Comparison of ENCODE assay signal across 1 cellular context in the genomic region with DNA sequence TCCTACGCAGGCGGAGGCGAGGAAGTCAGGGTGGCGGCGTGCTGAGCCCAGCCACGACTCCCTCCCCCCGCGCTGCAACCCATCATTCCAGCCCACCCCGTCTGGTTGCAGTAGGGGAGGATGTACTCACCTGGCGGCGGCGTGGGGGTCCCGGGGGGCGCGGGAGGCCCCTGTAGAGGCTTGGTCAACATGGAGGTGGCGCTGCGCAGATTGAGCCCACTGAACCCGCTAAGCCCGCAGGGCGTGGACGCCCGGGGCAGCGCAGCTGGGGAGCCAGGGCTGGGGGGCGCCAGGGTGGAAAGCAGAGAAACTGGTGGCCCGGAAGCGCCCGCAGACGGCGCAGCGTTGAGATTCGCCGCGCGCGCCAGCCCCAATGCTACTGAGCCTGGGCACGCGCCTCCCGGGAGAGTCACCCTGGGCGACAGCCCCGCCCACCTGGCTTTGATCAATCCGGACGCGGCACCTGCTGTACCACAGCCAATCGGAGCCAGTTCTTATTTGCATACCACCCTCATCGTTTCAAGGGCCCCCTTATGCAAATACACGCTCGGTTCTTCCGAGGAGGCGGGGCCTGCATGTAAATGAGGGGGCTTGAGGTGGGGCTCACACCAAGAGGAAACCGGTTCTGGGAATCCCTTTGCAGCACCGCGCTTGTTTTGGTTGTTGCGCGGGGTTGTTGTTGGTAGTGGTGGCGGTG.
A peak's percentile ranks its signal among the peaks of the same experiment; 100 is the strongest.
TF ChIP-seq lines count a peak whose summit lies in the region.

A gene (minus strand): TSS at position 381 of the 697 bp plus-strand sequence. CDS start 190 bp downstream, at position 191.

TF ChIP-seq in K562, 482 proteins besides CTCF, POLR2A, EP300 and RAD21 (continued from another document and continues in another):
- TF ChIP-seq, protein P1, sequence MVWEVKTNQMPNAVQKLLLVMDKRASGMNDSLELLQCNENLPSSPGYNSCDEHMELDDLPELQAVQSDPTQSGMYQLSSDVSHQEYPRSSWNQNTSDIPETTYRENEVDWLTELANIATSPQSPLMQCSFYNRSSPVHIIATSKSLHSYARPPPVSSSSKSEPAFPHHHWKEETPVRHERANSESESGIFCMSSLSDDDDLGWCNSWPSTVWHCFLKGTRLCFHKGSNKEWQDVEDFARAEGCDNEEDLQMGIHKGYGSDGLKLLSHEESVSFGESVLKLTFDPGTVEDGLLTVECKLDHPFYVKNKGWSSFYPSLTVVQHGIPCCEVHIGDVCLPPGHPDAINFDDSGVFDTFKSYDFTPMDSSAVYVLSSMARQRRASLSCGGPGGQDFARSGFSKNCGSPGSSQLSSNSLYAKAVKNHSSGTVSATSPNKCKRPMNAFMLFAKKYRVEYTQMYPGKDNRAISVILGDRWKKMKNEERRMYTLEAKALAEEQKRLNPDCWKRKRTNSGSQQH (CRISPR knock-in tag; IDR thresholded peaks at IDR 0.05): no peak
- TF ChIP-seq KAT7 (CRISPR knock-in tag; IDR thresholded peaks at IDR 0.05; ENCODE audit: borderline replicate concordance) (no peak), XRCC3 (IDR thresholded peaks at IDR 0.05) (no peak), RBM15 (IDR thresholded peaks at IDR 0.05; ENCODE audit: insufficient read depth, low read length) (no peak), CBX2 (IDR thresholded peaks at IDR 0.05; ENCODE audit: insufficient read depth, low read length, poor library complexity, severe bottlenecking) (no peak), NR3C1 (CRISPR knock-in tag; IDR thresholded peaks at IDR 0.05) (0 out of 2 replicates have a peak, but pooled peaks have one; percentile 66), HDAC3 (IDR thresholded peaks at IDR 0.05; ENCODE audit: borderline replicate concordance, partially characterized antibody) (no peak), MBD2 (IDR thresholded peaks at IDR 0.05; ENCODE audit: borderline replicate concordance, low read depth) (0 out of 2 replicates have a peak, but pooled peaks have one; percentile 17), LCOR (CRISPR knock-in tag; IDR thresholded peaks at IDR 0.05) (no peak; the same call in 1 of the 2 replicates), JUND (IDR thresholded peaks at IDR 0.05; ENCODE audit: borderline replicate concordance, low read depth, low read length) (no peak), JUND (tag; IDR thresholded peaks at IDR 0.05; ENCODE audit: borderline replicate concordance, low read depth, low read length) (peak; percentile 28; the same call in 1 of the 3 replicates), ZNF445 (CRISPR knock-in tag; IDR thresholded peaks at IDR 0.05; ENCODE audit: low read depth) (no peak), NFYB (IDR thresholded peaks at IDR 0.05; ENCODE audit: extremely low read depth, insufficient read length) (peak; percentile 49), XRCC5 (IDR thresholded peaks at IDR 0.05; ENCODE audit: low read depth, low read length) (no peak), ELF1 (tag; IDR thresholded peaks at IDR 0.05) (peak; percentile 57; the same call in 1 of the 2 replicates), MYNN (IDR thresholded peaks at IDR 0.05) (peak; percentile 50; the same call in 1 of the 2 replicates), MYNN (CRISPR knock-in tag; IDR thresholded peaks at IDR 0.05) (no peak), MIER1 (IDR thresholded peaks at IDR 0.05; ENCODE audit: low read depth) (peak; percentile 70; the same call in 1 of the 2 replicates), KDM4B (IDR thresholded peaks at IDR 0.05; ENCODE audit: borderline replicate concordance in 2 of 2, low read depth in 1 of 2) (no peak), ZNF184 (CRISPR knock-in tag; IDR thresholded peaks at IDR 0.05) (no peak), ETV6 (IDR thresholded peaks at IDR 0.05; ENCODE audit: borderline replicate concordance in 1 of 2, low read depth in 2 of 2, low read length in 1 of 2) (no peak), ETV6 (CRISPR knock-in tag; IDR thresholded peaks at IDR 0.05; ENCODE audit: borderline replicate concordance) (no peak), PTTG1 (tag; IDR thresholded peaks at IDR 0.05; ENCODE audit: low read depth) (no peak), BRCA1 (IDR thresholded peaks at IDR 0.05) (no peak), BRCA1 (CRISPR knock-in tag; IDR thresholded peaks at IDR 0.05) (no peak), HNRNPH1 (optimal IDR thresholded peaks at IDR 0.05; ENCODE audit: low read depth, low read length) (no peak), ZNF778 (CRISPR knock-in tag; IDR thresholded peaks at IDR 0.05) (no peak), TRIM24 (IDR thresholded peaks at IDR 0.05) (no peak), HMG20A (CRISPR knock-in tag; conservative IDR thresholded peaks at IDR 0.05) (no peak), POLR3A (IDR thresholded peaks at IDR 0.05; ENCODE audit: borderline replicate concordance, extremely low read depth, insufficient read depth, insufficient read length) (no peak), RBM17 (IDR thresholded peaks at IDR 0.05; ENCODE audit: borderline replicate concordance, low read depth, low read length) (no peak), MAZ (CRISPR knock-in tag; conservative IDR thresholded peaks at IDR 0.05 in 1 of 2, IDR thresholded peaks at IDR 0.05 in 1 of 2) (peak in 1 of 2 experiments; percentile 55; a peak in 1 of 4 replicates), MEIS2 (IDR thresholded peaks at IDR 0.05; ENCODE audit: partially characterized antibody) (peak; percentile 5), ZKSCAN3 (CRISPR knock-in tag; IDR thresholded peaks at IDR 0.05) (no peak), ZKSCAN1 (IDR thresholded peaks at IDR 0.05; ENCODE audit: low read depth, low read length) (no peak), TEAD4 (IDR thresholded peaks at IDR 0.05; ENCODE audit: low read length) (no peak), TEAD4 (CRISPR knock-in tag; IDR thresholded peaks at IDR 0.05; ENCODE audit: borderline replicate concordance) (no peak), NFIX (CRISPR knock-in tag; IDR thresholded peaks at IDR 0.05; ENCODE audit: low read depth) (no peak), ZNF780A (CRISPR knock-in tag; IDR thresholded peaks at IDR 0.05) (no peak)
- TF ChIP-seq, protein P2, sequence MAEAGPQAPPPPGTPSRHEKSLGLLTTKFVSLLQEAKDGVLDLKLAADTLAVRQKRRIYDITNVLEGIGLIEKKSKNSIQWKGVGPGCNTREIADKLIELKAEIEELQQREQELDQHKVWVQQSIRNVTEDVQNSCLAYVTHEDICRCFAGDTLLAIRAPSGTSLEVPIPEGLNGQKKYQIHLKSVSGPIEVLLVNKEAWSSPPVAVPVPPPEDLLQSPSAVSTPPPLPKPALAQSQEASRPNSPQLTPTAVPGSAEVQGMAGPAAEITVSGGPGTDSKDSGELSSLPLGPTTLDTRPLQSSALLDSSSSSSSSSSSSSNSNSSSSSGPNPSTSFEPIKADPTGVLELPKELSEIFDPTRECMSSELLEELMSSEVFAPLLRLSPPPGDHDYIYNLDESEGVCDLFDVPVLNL (CRISPR knock-in tag; IDR thresholded peaks at IDR 0.05; ENCODE audit: low read depth): no peak
- TF ChIP-seq, protein P3, sequence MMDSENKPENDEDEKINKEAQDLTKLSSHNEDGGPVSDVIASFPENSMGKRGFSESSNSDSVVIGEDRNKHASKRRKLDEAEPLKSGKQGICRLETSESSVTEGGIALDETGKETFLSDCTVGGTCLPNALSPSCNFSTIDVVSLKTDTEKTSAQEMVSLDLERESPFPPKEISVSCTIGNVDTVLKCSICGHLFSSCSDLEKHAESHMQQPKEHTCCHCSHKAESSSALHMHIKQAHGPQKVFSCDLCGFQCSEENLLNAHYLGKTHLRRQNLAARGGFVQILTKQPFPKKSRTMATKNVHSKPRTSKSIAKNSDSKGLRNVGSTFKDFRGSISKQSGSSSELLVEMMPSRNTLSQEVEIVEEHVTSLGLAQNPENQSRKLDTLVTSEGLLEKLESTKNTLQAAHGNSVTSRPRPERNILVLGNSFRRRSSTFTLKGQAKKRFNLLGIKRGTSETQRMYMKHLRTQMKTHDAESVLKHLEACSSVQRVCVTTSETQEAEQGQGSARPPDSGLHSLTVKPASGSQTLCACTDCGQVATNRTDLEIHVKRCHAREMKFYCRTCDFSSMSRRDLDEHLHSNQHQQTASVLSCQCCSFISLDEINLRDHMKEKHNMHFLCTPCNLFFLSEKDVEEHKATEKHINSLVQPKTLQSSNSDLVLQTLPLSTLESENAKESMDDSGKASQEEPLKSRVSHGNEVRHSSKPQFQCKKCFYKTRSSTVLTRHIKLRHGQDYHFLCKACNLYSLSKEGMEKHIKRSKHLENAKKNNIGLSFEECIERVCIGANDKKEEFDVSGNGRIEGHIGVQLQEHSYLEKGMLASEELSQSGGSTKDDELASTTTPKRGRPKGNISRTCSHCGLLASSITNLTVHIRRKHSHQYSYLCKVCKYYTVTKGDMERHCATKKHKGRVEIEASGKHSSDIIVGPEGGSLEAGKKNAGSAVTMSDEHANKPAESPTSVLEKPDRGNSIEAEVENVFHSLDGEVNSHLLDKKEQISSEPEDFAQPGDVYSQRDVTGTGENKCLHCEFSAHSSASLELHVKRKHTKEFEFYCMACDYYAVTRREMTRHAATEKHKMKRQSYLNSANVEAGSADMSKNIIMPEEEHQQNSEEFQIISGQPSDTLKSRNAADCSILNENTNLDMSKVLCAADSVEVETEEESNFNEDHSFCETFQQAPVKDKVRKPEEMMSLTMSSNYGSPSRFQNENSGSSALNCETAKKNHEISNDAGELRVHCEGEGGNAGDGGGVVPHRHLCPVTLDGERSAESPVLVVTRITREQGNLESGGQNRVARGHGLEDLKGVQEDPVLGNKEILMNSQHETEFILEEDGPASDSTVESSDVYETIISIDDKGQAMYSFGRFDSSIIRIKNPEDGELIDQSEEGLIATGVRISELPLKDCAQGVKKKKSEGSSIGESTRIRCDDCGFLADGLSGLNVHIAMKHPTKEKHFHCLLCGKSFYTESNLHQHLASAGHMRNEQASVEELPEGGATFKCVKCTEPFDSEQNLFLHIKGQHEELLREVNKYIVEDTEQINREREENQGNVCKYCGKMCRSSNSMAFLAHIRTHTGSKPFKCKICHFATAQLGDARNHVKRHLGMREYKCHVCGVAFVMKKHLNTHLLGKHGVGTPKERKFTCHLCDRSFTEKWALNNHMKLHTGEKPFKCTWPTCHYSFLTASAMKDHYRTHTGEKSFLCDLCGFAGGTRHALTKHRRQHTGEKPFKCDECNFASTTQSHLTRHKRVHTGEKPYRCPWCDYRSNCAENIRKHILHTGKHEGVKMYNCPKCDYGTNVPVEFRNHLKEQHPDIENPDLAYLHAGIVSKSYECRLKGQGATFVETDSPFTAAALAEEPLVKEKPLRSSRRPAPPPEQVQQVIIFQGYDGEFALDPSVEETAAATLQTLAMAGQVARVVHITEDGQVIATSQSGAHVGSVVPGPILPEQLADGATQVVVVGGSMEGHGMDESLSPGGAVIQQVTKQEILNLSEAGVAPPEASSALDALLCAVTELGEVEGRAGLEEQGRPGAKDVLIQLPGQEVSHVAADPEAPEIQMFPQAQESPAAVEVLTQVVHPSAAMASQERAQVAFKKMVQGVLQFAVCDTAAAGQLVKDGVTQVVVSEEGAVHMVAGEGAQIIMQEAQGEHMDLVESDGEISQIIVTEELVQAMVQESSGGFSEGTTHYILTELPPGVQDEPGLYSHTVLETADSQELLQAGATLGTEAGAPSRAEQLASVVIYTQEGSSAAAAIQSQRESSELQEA (IDR thresholded peaks at IDR 0.05; ENCODE audit: low read depth): no peak
- TF ChIP-seq, protein P4, sequence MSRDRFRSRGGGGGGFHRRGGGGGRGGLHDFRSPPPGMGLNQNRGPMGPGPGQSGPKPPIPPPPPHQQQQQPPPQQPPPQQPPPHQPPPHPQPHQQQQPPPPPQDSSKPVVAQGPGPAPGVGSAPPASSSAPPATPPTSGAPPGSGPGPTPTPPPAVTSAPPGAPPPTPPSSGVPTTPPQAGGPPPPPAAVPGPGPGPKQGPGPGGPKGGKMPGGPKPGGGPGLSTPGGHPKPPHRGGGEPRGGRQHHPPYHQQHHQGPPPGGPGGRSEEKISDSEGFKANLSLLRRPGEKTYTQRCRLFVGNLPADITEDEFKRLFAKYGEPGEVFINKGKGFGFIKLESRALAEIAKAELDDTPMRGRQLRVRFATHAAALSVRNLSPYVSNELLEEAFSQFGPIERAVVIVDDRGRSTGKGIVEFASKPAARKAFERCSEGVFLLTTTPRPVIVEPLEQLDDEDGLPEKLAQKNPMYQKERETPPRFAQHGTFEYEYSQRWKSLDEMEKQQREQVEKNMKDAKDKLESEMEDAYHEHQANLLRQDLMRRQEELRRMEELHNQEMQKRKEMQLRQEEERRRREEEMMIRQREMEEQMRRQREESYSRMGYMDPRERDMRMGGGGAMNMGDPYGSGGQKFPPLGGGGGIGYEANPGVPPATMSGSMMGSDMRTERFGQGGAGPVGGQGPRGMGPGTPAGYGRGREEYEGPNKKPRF (IDR thresholded peaks at IDR 0.05; ENCODE audit: low read depth, low read length): no peak
- TF ChIP-seq, protein P5, sequence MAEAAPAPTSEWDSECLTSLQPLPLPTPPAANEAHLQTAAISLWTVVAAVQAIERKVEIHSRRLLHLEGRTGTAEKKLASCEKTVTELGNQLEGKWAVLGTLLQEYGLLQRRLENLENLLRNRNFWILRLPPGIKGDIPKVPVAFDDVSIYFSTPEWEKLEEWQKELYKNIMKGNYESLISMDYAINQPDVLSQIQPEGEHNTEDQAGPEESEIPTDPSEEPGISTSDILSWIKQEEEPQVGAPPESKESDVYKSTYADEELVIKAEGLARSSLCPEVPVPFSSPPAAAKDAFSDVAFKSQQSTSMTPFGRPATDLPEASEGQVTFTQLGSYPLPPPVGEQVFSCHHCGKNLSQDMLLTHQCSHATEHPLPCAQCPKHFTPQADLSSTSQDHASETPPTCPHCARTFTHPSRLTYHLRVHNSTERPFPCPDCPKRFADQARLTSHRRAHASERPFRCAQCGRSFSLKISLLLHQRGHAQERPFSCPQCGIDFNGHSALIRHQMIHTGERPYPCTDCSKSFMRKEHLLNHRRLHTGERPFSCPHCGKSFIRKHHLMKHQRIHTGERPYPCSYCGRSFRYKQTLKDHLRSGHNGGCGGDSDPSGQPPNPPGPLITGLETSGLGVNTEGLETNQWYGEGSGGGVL (CRISPR knock-in tag; IDR thresholded peaks at IDR 0.05): no peak
- TF ChIP-seq, protein P6, sequence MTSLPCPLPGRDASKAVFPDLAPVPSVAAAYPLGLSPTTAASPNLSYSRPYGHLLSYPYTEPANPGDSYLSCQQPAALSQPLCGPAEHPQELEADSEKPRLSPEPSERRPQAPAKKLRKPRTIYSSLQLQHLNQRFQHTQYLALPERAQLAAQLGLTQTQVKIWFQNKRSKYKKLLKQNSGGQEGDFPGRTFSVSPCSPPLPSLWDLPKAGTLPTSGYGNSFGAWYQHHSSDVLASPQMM (CRISPR knock-in tag; IDR thresholded peaks at IDR 0.05): no peak
- TF ChIP-seq, protein P7, sequence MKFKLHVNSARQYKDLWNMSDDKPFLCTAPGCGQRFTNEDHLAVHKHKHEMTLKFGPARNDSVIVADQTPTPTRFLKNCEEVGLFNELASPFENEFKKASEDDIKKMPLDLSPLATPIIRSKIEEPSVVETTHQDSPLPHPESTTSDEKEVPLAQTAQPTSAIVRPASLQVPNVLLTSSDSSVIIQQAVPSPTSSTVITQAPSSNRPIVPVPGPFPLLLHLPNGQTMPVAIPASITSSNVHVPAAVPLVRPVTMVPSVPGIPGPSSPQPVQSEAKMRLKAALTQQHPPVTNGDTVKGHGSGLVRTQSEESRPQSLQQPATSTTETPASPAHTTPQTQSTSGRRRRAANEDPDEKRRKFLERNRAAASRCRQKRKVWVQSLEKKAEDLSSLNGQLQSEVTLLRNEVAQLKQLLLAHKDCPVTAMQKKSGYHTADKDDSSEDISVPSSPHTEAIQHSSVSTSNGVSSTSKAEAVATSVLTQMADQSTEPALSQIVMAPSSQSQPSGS (CRISPR knock-in tag; IDR thresholded peaks at IDR 0.05): no peak
